ENCODE assay signal across 17 cellular contexts in the genomic region with DNA sequence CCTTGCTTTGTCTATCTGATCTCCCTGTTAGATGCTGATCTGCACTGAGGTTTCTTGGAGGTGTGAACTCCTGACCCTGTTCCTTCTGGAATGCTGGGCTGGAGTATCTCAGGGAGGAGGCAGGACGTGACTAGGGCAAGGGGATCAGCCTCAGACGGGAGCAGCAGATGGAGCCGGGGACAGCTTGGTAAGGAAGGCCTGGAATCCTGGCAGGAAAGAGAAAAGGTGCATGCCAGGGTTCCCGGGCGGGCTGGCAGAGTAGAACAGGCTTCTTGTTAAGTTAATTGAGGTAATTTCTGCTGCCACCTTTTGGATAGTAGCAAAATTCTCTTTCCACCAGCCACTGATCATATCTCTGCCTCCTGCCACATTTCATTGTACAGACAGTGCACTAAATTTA.
DNase-seq lines count a peak whose midpoint lies in the region; TF ChIP-seq lines count a peak whose summit lies in the region.
"Had no signal": no experiment of that assay in that cellular context is flagged by ENCODE, and none has a peak within 500 bp of the region (broad histone marks: within the 10 kb centered on the region; RNA-seq: fewer than 3 reads in every experiment).

No MANE protein-coding gene starts in this region.

- no peak overlapping the region for H3K4me3 Mint-ChIP-seq in T-helper 2 cell treated with Interferon-gamma antibody and Interleukin-4, amounts not matched to agents 5 μg/mL and 100 μg/mL, for 36 hours
- H3K4me3 Mint-ChIP-seq: activated B cell treated with CpG ODN at 0.5 μM for 24 hours; activated T-cell treated with anti-CD3 and anti-CD28 coated beads, Interleukin-2, amount 50 U/mL, for 4 hours; dendritic cell treated with granulocyte-macrophage colony-stimulating factor and Interleukin-4, amounts not matched to agents 40 ng/mL and 50 ng/mL, for 4 days; immature natural killer cell had no signal

- no peak overlapping the region for H3K4me3 ChIP-seq in epithelial cell of esophagus (ENCODE audit: low read length)
- H3K4me3 ChIP-seq: thoracic aorta had no signal

- peak; percentile 25 for DNase-seq in NCI-H748 (lab: John Stamatoyannopoulos, UW; ENCODE audit: unreplicated experiment)
- no peak for DNase-seq in NCI-H748 treated with DMSO at 0.1 percent for 48 hours (lab: John Stamatoyannopoulos, UW)
- peak; percentile 42 for DNase-seq in NCI-H524 treated with DMSO at 0.1 percent for 48 hours (lab: John Stamatoyannopoulos, UW)
- no peak for DNase-seq in epithelial cell of esophagus (ENCODE audit: low read depth)
- DNase-seq in putamen (ENCODE audit: low spot score), result peak; percentile 19
- no peak for DNase-seq in activated naive CD4-positive, alpha-beta T cell treated with Interleukin-2 at 50 U/mL for 16 hours
- DNase-seq in T-helper 2 cell treated with Interferon-gamma antibody and Interleukin-4, amounts not matched to agents 5 μg/mL and 100 μg/mL, for 36 hours (ENCODE audit: low spot score), result no peak
- DNase-seq in activated CD4-positive, alpha-beta T cell treated with anti-CD3 and anti-CD28 coated beads, Interleukin-2, amount 50 U/mL, for 48 hours, result no peak
- DNase-seq: activated B cell treated with CpG ODN at 0.5 μM for 24 hours; activated T-cell treated with anti-CD3 and anti-CD28 coated beads, Interleukin-2, amount 50 U/mL, for 4 hours; amniotic stem cell; Calu3; immature natural killer cell; NCI-H774; SIG-M5 had no signal

- peak; percentile 13 for TF ChIP-seq CTCF in epithelial cell of esophagus (IDR thresholded peaks at IDR 0.05; ENCODE audit: insufficient read depth, low read depth, low read length, missing control alignments)

- H3K4me1 Mint-ChIP-seq in T-helper 2 cell treated with Interferon-gamma antibody and Interleukin-4, amounts not matched to agents 5 μg/mL and 100 μg/mL, for 36 hours (ENCODE audit: low read depth), result no peaks in the 10 kb centered on the region
- H3K4me1 Mint-ChIP-seq: immature natural killer cell had no signal

- no peak overlapping the region for H3K27ac Mint-ChIP-seq in T-helper 2 cell treated with Interferon-gamma antibody and Interleukin-4, amounts not matched to agents 5 μg/mL and 100 μg/mL, for 36 hours
- H3K27ac Mint-ChIP-seq: activated B cell treated with CpG ODN at 0.5 μM for 24 hours; dendritic cell treated with granulocyte-macrophage colony-stimulating factor and Interleukin-4, amounts not matched to agents 40 ng/mL and 50 ng/mL, for 4 days; immature natural killer cell had no signal

- no peaks in the 10 kb centered on the region for H3K9me3 Mint-ChIP-seq in T-helper 2 cell treated with Interferon-gamma antibody and Interleukin-4, amounts not matched to agents 5 μg/mL and 100 μg/mL, for 36 hours
- H3K9me3 Mint-ChIP-seq: activated B cell treated with CpG ODN at 0.5 μM for 24 hours; activated T-cell treated with anti-CD3 and anti-CD28 coated beads, Interleukin-2, amount 50 U/mL, for 4 hours; dendritic cell treated with granulocyte-macrophage colony-stimulating factor and Interleukin-4, amounts not matched to agents 40 ng/mL and 50 ng/mL, for 4 days had no signal

- H3K36me3 Mint-ChIP-seq in T-helper 2 cell treated with Interferon-gamma antibody and Interleukin-4, amounts not matched to agents 5 μg/mL and 100 μg/mL, for 36 hours (ENCODE audit: low read depth), result no peaks in the 10 kb centered on the region
- H3K36me3 Mint-ChIP-seq: immature natural killer cell had no signal

- no peaks in the 10 kb centered on the region for H3K27me3 Mint-ChIP-seq in T-helper 2 cell treated with Interferon-gamma antibody and Interleukin-4, amounts not matched to agents 5 μg/mL and 100 μg/mL, for 36 hours (ENCODE audit: low read depth)

Comparison
In these comparisons a context has a peak if more than half of its experiments do, and no peak if none do; other contexts are left out.
1. DNase-seq: peak in NCI-H748 (single experiment), NCI-H524 treated with DMSO at 0.1 percent for 48 hours (single experiment) and putamen (single experiment); none in NCI-H748 treated with DMSO at 0.1 percent for 48 hours (single experiment), epithelial cell of esophagus (single experiment), activated naive CD4-positive, alpha-beta T cell treated with Interleukin-2 at 50 U/mL for 16 hours (single experiment), T-helper 2 cell treated with Interferon-gamma antibody and Interleukin-4, amounts not matched to agents 5 μg/mL and 100 μg/mL, for 36 hours (single experiment) and activated CD4-positive, alpha-beta T cell treated with anti-CD3 and anti-CD28 coated beads, Interleukin-2, amount 50 U/mL, for 48 hours (0 of 2).